8 cellular contexts compared by ENCODE assay signal in genomic region chr14:106234525-106235254, GRCh38.
DNase-seq lines count a peak whose midpoint lies in the region; ATAC-seq, FAIRE-seq and TF ChIP-seq lines count a peak whose summit lies in the region.
"Not testable (repeated sequence)": the region's sequence is repeated elsewhere in the genome, so short reads cannot be mapped to it uniquely, and the experiment has no call there.

No MANE protein-coding gene starts in this region.

- TF ChIP-seq CTCF in A673 (conservative IDR thresholded peaks at IDR 0.05; ENCODE audit: low read depth, low read length) (peak; percentile 63), DOHH2 (IDR thresholded peaks at IDR 0.05; ENCODE audit: low read depth, low read length, poor library complexity, severe bottlenecking) (peak; percentile 66), PC-9 (conservative IDR thresholded peaks at IDR 0.05) (peak; percentile 66), HepG2 (CRISPR knock-in tag; IDR thresholded peaks at IDR 0.05) (peak; percentile 39)

- POLR2A ChIA-PET in A673 (lab: Charles Lee; ENCODE audit: low non-redundant PET); PC-9 (lab: Charles Lee; ENCODE audit: unreplicated experiment); HepG2 (lab: Yijun Ruan, JAX): not testable (repeated sequence)

- in situ Hi-C loops in HepG2 (cut with HindIII; ENCODE audit: extremely low pct_ligation_motif_present, low pct_unique_long_range_greater_than_20kb) = not testable (repeated sequence)

- H3K27ac Mint-ChIP-seq in activated naive CD4-positive, alpha-beta T cell treated with anti-CD3 and anti-CD28 coated beads, Interleukin-2, amount 10 ng/mL, durations not matched to agents 7 days and 5 days = not testable (repeated sequence)

- CTCF ChIA-PET in A673 (lab: Charles Lee); PC-9 (lab: Charles Lee); HepG2 (lab: Yijun Ruan, JAX; ENCODE audit: low intra/inter-chr PET ratio, low total read pairs): not testable (repeated sequence)
- CTCF ChIA-PET in activated naive CD4-positive, alpha-beta T cell treated with anti-CD3 and anti-CD28 coated beads, Interleukin-2, amount 10 ng/mL, durations not matched to agents 7 days and 5 days (lab: Charles Lee) = interaction anchor here (0.5 to 2.5 kb wide), 12 partner anchors 23 to 329 kb away, joined by 3 to 11 read pairs (median 3); no protein-coding TSS in a partner anchor

- not testable (repeated sequence) for H3K27ac ChIP-seq in A673 (ENCODE audit: low read depth, low read length, poor library complexity, severe bottlenecking); PC-9; HepG2 (ENCODE audit: extremely low read length, insufficient read depth, low read length)
- peak overlapping the region; percentile 58 for H3K27ac ChIP-seq in DOHH2 (ENCODE audit: low read depth, low read length)

- H3K9me3 ChIP-seq in A673 (ENCODE audit: low read depth, low read length, poor library complexity, severe bottlenecking); DOHH2 (ENCODE audit: control insufficient read depth, insufficient read depth, low read length); PC-9 (ENCODE audit: insufficient read depth, low read depth); HepG2 (ENCODE audit: low read length): not testable (repeated sequence)

- not testable (repeated sequence) for H4K20me1 ChIP-seq in DOHH2 (ENCODE audit: control insufficient read depth, insufficient read depth, low read depth, low read length); PC-9 (ENCODE audit: insufficient read depth); HepG2 (ENCODE audit: insufficient read depth, low read length)

- not testable (repeated sequence) for FAIRE-seq in HepG2 (lab: Jason Lieb, UNC)

- not testable (repeated sequence) for TF ChIP-seq EP300 in HepG2 (IDR thresholded peaks at IDR 0.05; ENCODE audit: low read depth in 2 of 2, low read length in 2 of 2); HepG2 (CRISPR knock-in tag; IDR thresholded peaks at IDR 0.05; ENCODE audit: borderline replicate concordance)

- ATAC-seq in HepG2 = peak; percentile 55; the same call in 2 of the 3 replicates

- not testable (repeated sequence) for DNase-seq in A673 (ENCODE audit: low spot score); PC-9; HepG2 (ENCODE audit: low spot score)
- DNase-seq in NCI-H1417 (lab: John Stamatoyannopoulos, UW) = peak; percentile 9 to 56 (median 32)
- peak; percentile 25 for DNase-seq in activated CD4-positive, alpha-beta T cell treated with anti-CD3 and anti-CD28 coated beads, Interleukin-2, amount 50 U/mL, for 1 hour
- peak; percentile 52 for DNase-seq in activated naive CD4-positive, alpha-beta T cell treated with anti-CD3 and anti-CD28 coated beads, Interleukin-2, amount 10 ng/mL, durations not matched to agents 7 days and 5 days
- DNase-seq in stimulated activated CD4-positive, alpha-beta T cell treated with anti-CD3 and anti-CD28 coated beads, Interleukin-2, amount 100 ng/mL, for 24 hours = peak; percentile 28 to 40

- not testable (repeated sequence) for TF ChIP-seq RAD21 in HepG2 (CRISPR knock-in tag; IDR thresholded peaks at IDR 0.05)

- not testable (repeated sequence) for BruUV-seq in A673 (replicated peaks; lab: Mats Ljungman, UMichigan); PC-9 (replicated peaks; lab: Mats Ljungman, UMichigan); HepG2 (replicated peaks; lab: Mats Ljungman, UMichigan)

- TF ChIP-seq POLR2A in HepG2 (IDR thresholded peaks at IDR 0.05; ENCODE audit: insufficient read depth in 1 of 2, low read depth in 2 of 2, low read length in 2 of 2) = not testable (repeated sequence)

- H3K9ac ChIP-seq in HepG2 (ENCODE audit: insufficient read depth, low read depth, low read length) = not testable (repeated sequence)

- not testable (repeated sequence) for H3K79me2 ChIP-seq in DOHH2 (ENCODE audit: control insufficient read depth, low read length); PC-9 (ENCODE audit: low read depth); HepG2 (ENCODE audit: insufficient read depth, low read length)

- peaks cover 28% of the 10 kb centered on the region for H3K4me1 Mint-ChIP-seq in activated naive CD4-positive, alpha-beta T cell treated with anti-CD3 and anti-CD28 coated beads, Interleukin-2, amount 10 ng/mL, durations not matched to agents 7 days and 5 days

- H3K9me3 Mint-ChIP-seq in activated naive CD4-positive, alpha-beta T cell treated with anti-CD3 and anti-CD28 coated beads, Interleukin-2, amount 10 ng/mL, durations not matched to agents 7 days and 5 days = not testable (repeated sequence)

- peaks cover 49% of the 10 kb centered on the region for H3K27me3 ChIP-seq in A673 (replicated peaks; ENCODE audit: insufficient read depth, low read depth, low read length, poor library complexity)
- H3K27me3 ChIP-seq in DOHH2 (ENCODE audit: control insufficient read depth, low read length); PC-9 (ENCODE audit: insufficient read depth, low read depth); HepG2 (ENCODE audit: control insufficient read depth in 1 of 2, insufficient read depth in 2 of 2, low read length in 2 of 2): not testable (repeated sequence)

- intact Hi-C loops in A673 (cut with micrococcal nuclease; ENCODE audit: unreplicated experiment); PC-9 (cut with micrococcal nuclease; ENCODE audit: unreplicated experiment); HepG2 (cut with micrococcal nuclease; ENCODE audit: unreplicated experiment): not testable (repeated sequence)

- not testable (repeated sequence) for H3F3A ChIP-seq in DOHH2 (ENCODE audit: control insufficient read depth, insufficient read depth); PC-9 (ENCODE audit: insufficient read depth, low read depth)

- H3K9me2 ChIP-seq in DOHH2 (replicated peaks; ENCODE audit: control insufficient read depth, low read length); PC-9 (ENCODE audit: insufficient read depth): not testable (repeated sequence)

- H3K4me3 ChIP-seq in A673 (ENCODE audit: low read depth, low read length, poor library complexity, severe bottlenecking); PC-9; HepG2 (replicated peaks in 1 of 3; ENCODE audit: insufficient read depth in 1 of 3, low read depth in 2 of 3, low read length in 3 of 3): not testable (repeated sequence)
- H3K4me3 ChIP-seq in DOHH2 (ENCODE audit: low read length) = peak overlapping the region; percentile 50

- H2AFZ ChIP-seq in PC-9; HepG2 (ENCODE audit: low read length): not testable (repeated sequence)

- not testable (repeated sequence) for H3K4me1 ChIP-seq in A673 (ENCODE audit: insufficient read depth, low read length, poor library complexity, severe bottlenecking); PC-9 (replicated peaks; ENCODE audit: insufficient read depth); HepG2 (ENCODE audit: insufficient read depth, low read length)
- peaks cover 43% of the 10 kb centered on the region for H3K4me1 ChIP-seq in DOHH2 (ENCODE audit: control insufficient read depth, low read length)

- not testable (repeated sequence) for H3K36me3 Mint-ChIP-seq in activated naive CD4-positive, alpha-beta T cell treated with anti-CD3 and anti-CD28 coated beads, Interleukin-2, amount 10 ng/mL, durations not matched to agents 7 days and 5 days

- peak overlapping the region; percentile 73 for H3K4me2 ChIP-seq in DOHH2 (ENCODE audit: low read length)
- H3K4me2 ChIP-seq in PC-9; HepG2 (ENCODE audit: low read depth, low read length): not testable (repeated sequence)

- H3K36me3 ChIP-seq in A673 (ENCODE audit: insufficient read depth, low read length, poor library complexity, severe bottlenecking); DOHH2 (ENCODE audit: control insufficient read depth, low read length); PC-9 (ENCODE audit: low read depth); HepG2 (replicated peaks in 1 of 2; ENCODE audit: control insufficient read depth in 1 of 2, insufficient read depth in 2 of 2, low read length in 2 of 2): not testable (repeated sequence)

- H3K27me3 Mint-ChIP-seq in activated naive CD4-positive, alpha-beta T cell treated with anti-CD3 and anti-CD28 coated beads, Interleukin-2, amount 10 ng/mL, durations not matched to agents 7 days and 5 days = peaks cover 12% of the 10 kb centered on the region

- not testable (repeated sequence) for H3K4me3 Mint-ChIP-seq in activated naive CD4-positive, alpha-beta T cell treated with anti-CD3 and anti-CD28 coated beads, Interleukin-2, amount 10 ng/mL, durations not matched to agents 7 days and 5 days

- 13% methylated on average over 3 of the region's 17 CpGs for WGBS in HepG2 (ENCODE audit: low lambda C conversion rate)
